Comparison of ENCODE assay signal across 15 cellular contexts in genomic region chr1:162191396-162192322, GRCh38.
DNase-seq lines count a peak whose midpoint lies in the region; ATAC-seq and TF ChIP-seq lines count a peak whose summit lies in the region.
"Had no signal": no experiment of that assay in that cellular context is flagged by ENCODE, and none has a peak within 500 bp of the region (broad histone marks: within the 10 kb centered on the region; RNA-seq: fewer than 3 reads in every experiment).

No MANE protein-coding gene starts in this region.

- H3K79me2 ChIP-seq in hepatocyte: peaks cover 11% of the 10 kb centered on the region

- H3K4me3 ChIP-seq in hepatocyte (no peak overlapping the region), upper lobe of right lung (no peak overlapping the region)
- H3K4me3 ChIP-seq: HAP-1, heart right ventricle, left ventricle myocardium inferior, spleen had no signal

- no peak for DNase-seq in activated CD4-positive, alpha-beta T cell treated with anti-CD3 and anti-CD28 coated beads, Interleukin-2, amount 10 ng/mL, durations not matched to agents 7 days and 5 days
- DNase-seq in activated CD4-positive, alpha-beta T cell treated with anti-CD3 and anti-CD28 coated beads for 48 hours: no peak
- DNase-seq in OCI-M1 (lab: John Stamatoyannopoulos, UW): peak; percentile 74
- DNase-seq in hepatocyte (ENCODE audit: low spot score): no peak
- no peak for DNase-seq in upper lobe of right lung
- no peak for DNase-seq in mesenteric fat pad (ENCODE audit: low spot score)
- no peak for DNase-seq in effector memory CD8-positive, alpha-beta T cell
- DNase-seq: activated CD8-positive, alpha-beta memory T cell treated with anti-CD3 and anti-CD28 coated beads for 24 hours; activated naive CD4-positive, alpha-beta T cell; erythroblast; heart right ventricle; left ventricle myocardium inferior; spleen had no signal

- H3K36me3 Mint-ChIP-seq in activated CD4-positive, alpha-beta T cell treated with anti-CD3 and anti-CD28 coated beads, Interleukin-2, amount 10 ng/mL, durations not matched to agents 7 days and 5 days (ENCODE audit: low read depth): no peaks in the 10 kb centered on the region
- no peaks in the 10 kb centered on the region for H3K36me3 Mint-ChIP-seq in effector memory CD8-positive, alpha-beta T cell (ENCODE audit: insufficient read depth)

- ATAC-seq in upper lobe of right lung (peak; percentile 30), HG03159 (IDR thresholded peaks at IDR 0.05; ENCODE audit: unreplicated experiment) (no peak)
- no peak for ATAC-seq in effector memory CD8-positive, alpha-beta T cell (replicated peaks)

- no peak overlapping the region for H3K4me2 ChIP-seq in hepatocyte

- H3K9me3 ChIP-seq in hepatocyte (ENCODE audit: low read depth) (no peaks in the 10 kb centered on the region), upper lobe of right lung (no peaks in the 10 kb centered on the region)
- H3K9me3 ChIP-seq: HAP-1 had no signal

- H3K4me3 Mint-ChIP-seq in activated CD4-positive, alpha-beta T cell treated with anti-CD3 and anti-CD28 coated beads, Interleukin-2, amount 10 ng/mL, durations not matched to agents 7 days and 5 days: no peak overlapping the region
- no peak overlapping the region for H3K4me3 Mint-ChIP-seq in effector memory CD8-positive, alpha-beta T cell

- H3K4me1 Mint-ChIP-seq in activated CD4-positive, alpha-beta T cell treated with anti-CD3 and anti-CD28 coated beads, Interleukin-2, amount 10 ng/mL, durations not matched to agents 7 days and 5 days: no peaks in the 10 kb centered on the region
- no peaks in the 10 kb centered on the region for H3K4me1 Mint-ChIP-seq in effector memory CD8-positive, alpha-beta T cell (ENCODE audit: low read depth in 2 of 2)

- intact Hi-C loops in upper lobe of right lung (cut with DNase I): no loop called here

- H3K27me3 Mint-ChIP-seq in activated CD4-positive, alpha-beta T cell treated with anti-CD3 and anti-CD28 coated beads, Interleukin-2, amount 10 ng/mL, durations not matched to agents 7 days and 5 days: peaks cover 9% of the 10 kb centered on the region
- H3K27me3 Mint-ChIP-seq in effector memory CD8-positive, alpha-beta T cell: peaks cover 24 to 30% of the 10 kb centered on the region in 2 donors

- H3K27ac Mint-ChIP-seq in activated CD4-positive, alpha-beta T cell treated with anti-CD3 and anti-CD28 coated beads, Interleukin-2, amount 10 ng/mL, durations not matched to agents 7 days and 5 days: peak overlapping the region; percentile 32
- H3K27ac Mint-ChIP-seq in effector memory CD8-positive, alpha-beta T cell: no peak overlapping the region

- CTCF ChIA-PET in activated CD4-positive, alpha-beta T cell treated with anti-CD3 and anti-CD28 coated beads, Interleukin-2, amount 10 ng/mL, durations not matched to agents 7 days and 5 days (lab: Charles Lee): no interaction called here

- H3K27me3 ChIP-seq in hepatocyte: no peaks in the 10 kb centered on the region
- no peaks in the 10 kb centered on the region for H3K27me3 ChIP-seq in upper lobe of right lung
- H3K27me3 ChIP-seq: heart right ventricle had no signal

- H3K9me2 ChIP-seq in hepatocyte (replicated peaks; ENCODE audit: insufficient read depth): no peaks in the 10 kb centered on the region

- H3K9me3 Mint-ChIP-seq in activated CD4-positive, alpha-beta T cell treated with anti-CD3 and anti-CD28 coated beads, Interleukin-2, amount 10 ng/mL, durations not matched to agents 7 days and 5 days: no peaks in the 10 kb centered on the region
- no peaks in the 10 kb centered on the region for H3K9me3 Mint-ChIP-seq in effector memory CD8-positive, alpha-beta T cell

- H3K36me3 ChIP-seq in hepatocyte (replicated peaks; ENCODE audit: insufficient read depth, low read depth): no peaks in the 10 kb centered on the region
- H3K36me3 ChIP-seq in upper lobe of right lung: no peaks in the 10 kb centered on the region
- H3K36me3 ChIP-seq: HAP-1, heart right ventricle, left ventricle myocardium inferior, spleen had no signal

- WGBS in hepatocyte (ENCODE audit: low lambda C conversion rate, missing lambda C conversion rate): 23% methylated on average over 3 of the region's 3 CpGs

- no peaks in the 10 kb centered on the region for H4K20me1 ChIP-seq in hepatocyte (ENCODE audit: insufficient read depth, poor library complexity, severe bottlenecking)

- TF ChIP-seq CTCF in hepatocyte (IDR thresholded peaks at IDR 0.05; ENCODE audit: poor library complexity): no peak
- no peak for TF ChIP-seq CTCF in upper lobe of right lung (IDR thresholded peaks at IDR 0.05)

- H3K27ac ChIP-seq in hepatocyte (peak overlapping the region; percentile 35), upper lobe of right lung (no peak overlapping the region)
- H3K27ac ChIP-seq: heart right ventricle, spleen had no signal

- no peak overlapping the region for H2AFZ ChIP-seq in hepatocyte

- H3K4me1 ChIP-seq in hepatocyte (ENCODE audit: insufficient read depth) (peaks cover 34% of the 10 kb centered on the region), upper lobe of right lung (peaks cover 14% of the 10 kb centered on the region)
- H3K4me1 ChIP-seq: HAP-1 had no signal

- POLR2A ChIA-PET in activated CD4-positive, alpha-beta T cell treated with anti-CD3 and anti-CD28 coated beads, Interleukin-2, amount 10 ng/mL, durations not matched to agents 7 days and 5 days (lab: Charles Lee): no interaction called here
